20 cellular contexts compared by ENCODE assay signal in genomic region chr6:64539917-64540316, GRCh38.
"Had no signal": no experiment of that assay in that cellular context is flagged by ENCODE, and none has a peak within 500 bp of the region (broad histone marks: within the 10 kb centered on the region; RNA-seq: fewer than 3 reads in every experiment).

No MANE protein-coding gene starts in this region.

- H3K27me3 ChIP-seq: Peyer's patch, SJCRH30 had no signal

- DNase-seq: Kasumi-1, MM.1S, NCI-H1092 treated with DMSO at 0.1 percent for 48 hours, NCI-H146, NCI-H1694 treated with DMSO at 0.1 percent for 48 hours, NCI-H1930, NCI-H2081 treated with DMSO at 0.1 percent for 48 hours, NCI-H2227 treated with DMSO at 0.1 percent for 48 hours, NCI-H524, NCI-H526 treated with DMSO at 0.1 percent for 48 hours, NCI-H774, PC-3, Peyer's patch, SHP77 treated with DMSO at 0.1 percent for 48 hours, SJCRH30 had no signal

- H3K9me3 ChIP-seq: Peyer's patch, SJCRH30 had no signal

- H3K36me3 ChIP-seq: Peyer's patch, SJCRH30 had no signal

- H3K9ac ChIP-seq: KMS-11 had no signal

- H3K27ac ChIP-seq: HL-60, KMS-11, Peyer's patch, SJCRH30, SK-N-MC had no signal

- ATAC-seq: K562, PC-3, Right ventricle myocardium inferior had no signal

- H3K4me3 ChIP-seq: K562, Peyer's patch, SJCRH30, SK-N-MC had no signal

- H3K4me2 ChIP-seq: KMS-11 had no signal

- H3K4me1 ChIP-seq: Peyer's patch, SJCRH30 had no signal
